8 cellular contexts compared by ENCODE assay signal in genomic region chr6:84227434-84228197, GRCh38. TPM values are rescaled to one million over a fixed set of nuclear protein-coding genes. Genes with fewer than 3 reads are reported as not detected.
DNase-seq lines count a peak whose midpoint lies in the region; ATAC-seq and TF ChIP-seq lines count a peak whose summit lies in the region.

A gene with protein sequence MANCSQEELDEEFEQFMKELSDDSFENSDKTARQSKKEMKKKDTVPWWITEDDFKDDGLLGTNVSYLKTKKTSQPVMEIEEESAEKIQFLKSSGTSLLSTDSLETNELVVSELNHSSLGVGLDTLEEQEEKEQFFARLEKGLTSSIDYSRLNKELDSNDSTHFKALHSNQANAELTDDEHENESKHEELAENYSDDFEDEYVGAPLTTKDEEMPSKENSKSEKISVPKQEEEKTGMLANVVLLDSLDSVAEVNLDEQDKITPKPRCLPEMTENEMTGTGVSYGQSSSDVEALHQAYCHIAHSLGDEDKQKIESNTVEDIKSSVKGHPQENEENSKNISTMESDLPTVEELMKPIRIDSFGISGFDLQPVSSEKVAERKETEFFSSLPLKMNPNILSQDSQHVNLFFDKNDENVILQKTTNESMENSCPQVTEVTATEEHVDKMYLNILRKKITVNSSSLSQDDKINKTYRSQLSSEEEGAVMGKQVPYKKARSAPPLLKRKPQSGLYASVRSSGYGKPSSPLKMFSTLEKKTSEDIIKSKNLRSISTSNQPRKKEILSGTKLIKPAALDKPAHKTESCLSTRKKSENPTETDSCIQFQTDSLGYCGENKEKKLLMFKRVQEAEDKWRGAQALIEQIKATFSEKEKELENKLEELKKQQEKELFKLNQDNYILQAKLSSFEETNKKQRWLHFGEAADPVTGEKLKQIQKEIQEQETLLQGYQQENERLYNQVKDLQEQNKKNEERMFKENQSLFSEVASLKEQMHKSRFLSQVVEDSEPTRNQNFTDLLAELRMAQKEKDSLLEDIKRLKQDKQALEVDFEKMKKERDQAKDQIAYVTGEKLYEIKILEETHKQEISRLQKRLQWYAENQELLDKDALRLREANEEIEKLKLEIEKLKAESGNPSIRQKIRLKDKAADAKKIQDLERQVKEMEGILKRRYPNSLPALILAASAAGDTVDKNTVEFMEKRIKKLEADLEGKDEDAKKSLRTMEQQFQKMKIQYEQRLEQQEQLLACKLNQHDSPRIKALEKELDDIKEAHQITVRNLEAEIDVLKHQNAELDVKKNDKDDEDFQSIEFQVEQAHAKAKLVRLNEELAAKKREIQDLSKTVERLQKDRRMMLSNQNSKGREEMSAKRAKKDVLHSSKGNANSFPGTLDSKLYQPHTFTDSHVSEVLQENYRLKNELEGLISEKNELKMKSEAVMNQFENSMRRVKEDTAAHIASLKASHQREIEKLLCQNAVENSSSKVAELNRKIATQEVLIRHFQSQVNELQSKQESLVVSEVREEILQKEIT (N-terminal part only) (minus strand): TSS chr6:84227643. CDS start chr6:84226393, 1,250 bp downstream.

- peak within 1 kb of the TSS; percentile 88 for H3K27ac ChIP-seq in left lung

- no peaks in the 10 kb centered on the region for H3K36me3 ChIP-seq in BJ (ENCODE audit: control insufficient read depth, insufficient read depth, low read length)
- no peaks in the 10 kb centered on the region for H3K36me3 ChIP-seq in left lung

- peak within 1 kb of the TSS; percentile 90 for H3K4me3 ChIP-seq in BJ (ENCODE audit: low read depth, low read length)
- peak within 1 kb of the TSS; percentile 68 to 72 for H3K4me3 ChIP-seq in left lung

- peak; percentile 98 for ATAC-seq in HG03442 (IDR thresholded peaks at IDR 0.05; ENCODE audit: unreplicated experiment)
- ATAC-seq in left lung, result peak; percentile 99

- no peaks in the 10 kb centered on the region for H3K9me3 ChIP-seq in left lung

- H3K4me1 ChIP-seq in left lung, result peaks cover 5 to 13% of the 10 kb centered on the region in 2 donors

- no peaks in the 10 kb centered on the region; the same call in 1 of the 2 replicates for H3K27me3 ChIP-seq in BJ (ENCODE audit: control insufficient read depth, insufficient read depth, low read length)
- H3K27me3 ChIP-seq in left lung, result peaks cover 0 to 20% of the 10 kb centered on the region in 2 donors

- DNase-seq in BJ (ENCODE audit: low read depth) (peak; percentile 47), GM19238 (ENCODE audit: insufficient read length, low spot score) (peak; percentile 65), NCI-H510A treated with DMSO at 0.1 percent for 48 hours (lab: John Stamatoyannopoulos, UW) (peak; percentile 55), dedifferentiated amniotic fluid mesenchymal stem cell (ENCODE audit: extremely low spot score) (peak; percentile 87), left lung (peak; percentile 93 to 96)
- peak; percentile 90 for DNase-seq in activated CD4-positive, alpha-beta T cell treated with anti-CD3 and anti-CD28 coated beads for 48 hours
- peak; percentile 76 to 81 for DNase-seq in stimulated activated CD4-positive, alpha-beta T cell treated with anti-CD3 and anti-CD28 coated beads, Interleukin-2, amount 100 ng/mL, for 48 hours

- POLR2A ChIA-PET in BJ (lab: Charles Lee), result no interaction called here

- intact Hi-C loops in left lung (cut with DNase I), result no loop called here

- peak; percentile 75 for TF ChIP-seq CTCF in BJ (IDR thresholded peaks at IDR 0.05; ENCODE audit: insufficient read depth, low read depth, low read length)
- peak; percentile 49 to 60 for TF ChIP-seq CTCF in left lung (IDR thresholded peaks at IDR 0.05)

- CTCF ChIA-PET in BJ (lab: Yijun Ruan, JAX), result interaction anchor here (0.6 to 2.1 kb wide), 22 partner anchors 15 to 1093 kb away, joined by 3 to 14 read pairs (median 4); partner anchors contain the start of gene CYB5R4

RNA-seq across cellular contexts. Expression of the gene that starts here (rescaled TPM):
- polyA plus RNA-seq in BJ (2011; rRNA removed), result 0.75 and 2.2 TPM in 2 replicates
- 0.38 and 1.4 TPM in 2 replicates for polyA minus RNA-seq in BJ (2011; rRNA and poly(A)+ RNA removed)
- 1 to 10 TPM; 9.7 to 9.9 TPM for total RNA-seq in left lung

Comparison
In these comparisons a context has a peak if more than half of its experiments do, and no peak if none do; other contexts are left out.
1. Peak in every context shown above with its lines: DNase-seq, ATAC-seq, H3K4me3 ChIP-seq and H3K27ac ChIP-seq.